Comparison of ENCODE assay signal across 7 cellular contexts in genomic region chr2:89291717-89292298, GRCh38.
DNase-seq lines count a peak whose midpoint lies in the region; ATAC-seq, FAIRE-seq and TF ChIP-seq lines count a peak whose summit lies in the region.
"Not testable (repeated sequence)": the region's sequence is repeated elsewhere in the genome, so short reads cannot be mapped to it uniquely, and the experiment has no call there.

No MANE protein-coding gene starts in this region.

- peak; percentile 52 for ATAC-seq in GM18868 (IDR thresholded peaks at IDR 0.05; ENCODE audit: unreplicated experiment)
- ATAC-seq in HG03558 (IDR thresholded peaks at IDR 0.05; ENCODE audit: extremely low read depth, unreplicated experiment): peak; percentile 41
- not testable (repeated sequence) for ATAC-seq in GM12878, pancreas
- ATAC-seq in stimulated activated naive B cell treated with anti-CD40 and anti-IgM and Interleukin-4, amounts not matched to agents 10 μg/mL and 1 μg/mL and 100 μg/mL, for 72 hours (replicated peaks): peak; percentile 41 to 64

- in situ Hi-C loops in GM12878 (cut with MboI): not testable (repeated sequence)

- RAD21 ChIA-PET in GM12878 (lab: Charles Lee; ENCODE audit: unreplicated experiment): not testable (repeated sequence)

- H3K36me3 Mint-ChIP-seq in stimulated activated naive B cell treated with anti-CD40 and anti-IgM and Interleukin-4, amounts not matched to agents 10 μg/mL and 1 μg/mL and 100 μg/mL, for 72 hours: not testable (repeated sequence)

- CTCF ChIA-PET in GM12878 (lab: Yijun Ruan, JAX): not testable (repeated sequence)

- WGBS in GM12878 (ENCODE audit: insufficient coverage, insufficient replicate concordance, low lambda C conversion rate, missing lambda C conversion rate): no CpG with 5 or more reads among the region's 7 CpGs
- WGBS in pancreas, 2 donors: no CpG with 5 or more reads among the region's 7 CpGs

- H4K20me1 ChIP-seq in GM12878 (ENCODE audit: control insufficient read depth, insufficient read depth): not testable (repeated sequence)

- H3K9me3 ChIP-seq in GM12878 (replicated peaks; ENCODE audit: control insufficient read depth, insufficient read depth, low read length); kidney (ENCODE audit: control insufficient read depth in 1 of 2, low read length in 2 of 2); pancreas: not testable (repeated sequence)

- H3K36me3 ChIP-seq in GM12878 (ENCODE audit: control insufficient read depth in 2 of 2, insufficient read depth in 2 of 2, low read length in 1 of 2); kidney (ENCODE audit: control insufficient read depth in 1 of 2, insufficient read depth in 2 of 2, low read length in 2 of 2); pancreas: not testable (repeated sequence)

- not testable (repeated sequence) for H2AFZ ChIP-seq in GM12878 (ENCODE audit: control insufficient read depth, low read depth, low read length)

- H3K4me3 ChIP-seq in GM12878; kidney (ENCODE audit: low read length in 2 of 2); pancreas: not testable (repeated sequence)

- H3K27ac Mint-ChIP-seq in stimulated activated naive B cell treated with anti-CD40 and anti-IgM and Interleukin-4, amounts not matched to agents 10 μg/mL and 1 μg/mL and 100 μg/mL, for 72 hours: not testable (repeated sequence)

- not testable (repeated sequence) for H3K27me3 ChIP-seq in GM12878 (replicated peaks in 1 of 2; ENCODE audit: control insufficient read depth in 2 of 2, insufficient read depth in 2 of 2, low read length in 1 of 2); pancreas

- H3K4me1 ChIP-seq in GM12878 (ENCODE audit: control insufficient read depth, insufficient read depth, low read length); kidney (ENCODE audit: control insufficient read depth in 1 of 2, insufficient read depth in 1 of 2, low read depth in 1 of 2, low read length in 2 of 2); pancreas: not testable (repeated sequence)

- not testable (repeated sequence) for H3K4me1 Mint-ChIP-seq in stimulated activated naive B cell treated with anti-CD40 and anti-IgM and Interleukin-4, amounts not matched to agents 10 μg/mL and 1 μg/mL and 100 μg/mL, for 72 hours

- H3K9ac ChIP-seq in GM12878 (ENCODE audit: control insufficient read depth, insufficient read depth, low read length); kidney (ENCODE audit: low read length in 2 of 2): not testable (repeated sequence)

- TF ChIP-seq CTCF in GM12878 (IDR thresholded peaks at IDR 0.05 in 2 of 3, conservative IDR thresholded peaks at IDR 0.05 in 1 of 3; ENCODE audit: control insufficient read depth in 2 of 3, extremely low read depth in 1 of 3, insufficient read depth in 1 of 3, low read depth in 3 of 3, low read length in 3 of 3); kidney (IDR thresholded peaks at IDR 0.05; ENCODE audit: borderline replicate concordance, extremely low read depth, insufficient read depth); pancreas (IDR thresholded peaks at IDR 0.05): not testable (repeated sequence)

- intact Hi-C loops in GM12878 (cut with micrococcal nuclease; ENCODE audit: unreplicated experiment); kidney (cut with DNase I); pancreas (cut with DNase I): not testable (repeated sequence)

- TF ChIP-seq POLR2A in GM12878 (IDR thresholded peaks at IDR 0.05; ENCODE audit: low read depth, low read length): not testable (repeated sequence)

- not testable (repeated sequence) for DNase-seq in GM12878 (ENCODE audit: low read depth, low spot score); kidney; pancreas; stimulated activated naive B cell treated with anti-CD40 and anti-IgM and Interleukin-4, amounts not matched to agents 10 μg/mL and 1 μg/mL and 100 μg/mL, for 72 hours

- not testable (repeated sequence) for H3K4me2 ChIP-seq in GM12878 (ENCODE audit: control insufficient read depth, insufficient read depth)

- TF ChIP-seq RAD21 in GM12878 (IDR thresholded peaks at IDR 0.05; ENCODE audit: insufficient read depth, low read depth, low read length): not testable (repeated sequence)

- not testable (repeated sequence) for TF ChIP-seq EP300 in GM12878 (IDR thresholded peaks at IDR 0.05; ENCODE audit: borderline replicate concordance in 1 of 2, control insufficient read depth in 1 of 2, low read depth in 2 of 2, low read length in 2 of 2)

- H3K27me3 Mint-ChIP-seq in stimulated activated naive B cell treated with anti-CD40 and anti-IgM and Interleukin-4, amounts not matched to agents 10 μg/mL and 1 μg/mL and 100 μg/mL, for 72 hours: not testable (repeated sequence)

- POLR2A ChIA-PET in GM12878 (lab: Charles Lee): not testable (repeated sequence)

- H3K4me3 Mint-ChIP-seq in stimulated activated naive B cell treated with anti-CD40 and anti-IgM and Interleukin-4, amounts not matched to agents 10 μg/mL and 1 μg/mL and 100 μg/mL, for 72 hours: not testable (repeated sequence)

- SMC1A ChIA-PET in GM12878 (lab: Charles Lee; ENCODE audit: uncharacterized antibody, unreplicated experiment): not testable (repeated sequence)

- H3K79me2 ChIP-seq in GM12878 (ENCODE audit: control insufficient read depth, insufficient read depth, low read length): not testable (repeated sequence)

- not testable (repeated sequence) for H3K27ac ChIP-seq in GM12878 (ENCODE audit: control insufficient read depth, insufficient read depth); kidney (ENCODE audit: low read depth in 2 of 2, low read length in 2 of 2); pancreas

- FAIRE-seq in A204.1 (lab: Jason Lieb, UNC): peak; percentile 96
- FAIRE-seq in GM12878 (lab: Jason Lieb, UNC): peak; percentile 56
- peak; percentile 79 for FAIRE-seq in kidney (lab: Jason Lieb, UNC)
- peak; percentile 82 for FAIRE-seq in pancreas (lab: Jason Lieb, UNC)

- H3K9me3 Mint-ChIP-seq in stimulated activated naive B cell treated with anti-CD40 and anti-IgM and Interleukin-4, amounts not matched to agents 10 μg/mL and 1 μg/mL and 100 μg/mL, for 72 hours: not testable (repeated sequence)

- not testable (repeated sequence) for BruUV-seq in GM12878 (replicated peaks; lab: Mats Ljungman, UMichigan)
